ENCODE assay signal across 8 cellular contexts in genomic region chr11:14904745-14905103, GRCh38. TPM values are rescaled to one million over a fixed set of nuclear protein-coding genes. Genes with fewer than 3 reads are reported as not detected.
A peak's percentile ranks its signal among the peaks of the same experiment; 100 is the strongest.
DNase-seq lines count a peak whose midpoint lies in the region; ATAC-seq and TF ChIP-seq lines count a peak whose summit lies in the region.

No MANE protein-coding gene starts in this region.

- H3K4me1 ChIP-seq in HUES64 (ENCODE audit: insufficient read depth, low read length): no peaks in the 10 kb centered on the region
- H3K4me1 ChIP-seq in duodenal mucosa (ENCODE audit: control insufficient read depth in 1 of 2, insufficient read depth in 2 of 2, low read length in 2 of 2): peaks cover 4 to 13% of the 10 kb centered on the region in 2 donors
- H3K4me1 ChIP-seq in lower lobe of right lung: peaks cover 11% of the 10 kb centered on the region

- H3K4me3 ChIP-seq in HUES64 (ENCODE audit: low read length) (peak overlapping the region; percentile 59), duodenal mucosa (ENCODE audit: low read depth in 1 of 2, low read length in 2 of 2) (peak overlapping the region; percentile 76 to 81), lower lobe of right lung (peak overlapping the region; percentile 66)

- H3K27me3 ChIP-seq in HUES64 (ENCODE audit: insufficient read depth, low read length): no peaks in the 10 kb centered on the region
- H3K27me3 ChIP-seq in duodenal mucosa (ENCODE audit: control insufficient read depth in 1 of 2, insufficient read depth in 2 of 2, low read length in 2 of 2): no peaks in the 10 kb centered on the region
- no peaks in the 10 kb centered on the region for H3K27me3 ChIP-seq in lower lobe of right lung (ENCODE audit: low read depth)

- H3K9me3 ChIP-seq in HUES64 (ENCODE audit: insufficient read depth, low read depth, low read length) (no peaks in the 10 kb centered on the region), duodenal mucosa (ENCODE audit: control insufficient read depth in 1 of 2, low read length in 2 of 2) (no peaks in the 10 kb centered on the region), lower lobe of right lung (no peaks in the 10 kb centered on the region)

- H3K36me3 ChIP-seq in HUES64 (ENCODE audit: insufficient read depth, low read length) (no peaks in the 10 kb centered on the region), duodenal mucosa (ENCODE audit: control insufficient read depth in 1 of 2, insufficient read depth in 2 of 2, low read length in 2 of 2) (no peaks in the 10 kb centered on the region), lower lobe of right lung (no peaks in the 10 kb centered on the region)

- DNase-seq in AG09319 (ENCODE audit: extremely low read depth, low read depth): no peak
- DNase-seq in activated CD4-positive, alpha-beta T cell treated with anti-CD3 and anti-CD28 coated beads, Interleukin-2, amount 50 U/mL, for 4 hours: peak; percentile 75 to 78
- DNase-seq in lower lobe of right lung: peak; percentile 90
- peak; percentile 67 to 79 (median 73) for DNase-seq in stimulated activated CD4-positive, alpha-beta T cell treated with anti-CD3 and anti-CD28 coated beads, TNF-alpha, amount 100 ng/mL, for 24 hours (ENCODE audit: low read depth in 3 of 3)
- DNase-seq in A172 (ENCODE audit: low spot score): no peak

- intact Hi-C loops in lower lobe of right lung (cut with DNase I): loop anchor here (10.0 kb wide), 2 partner anchors 110 to 370 kb away; no protein-coding TSS in a partner anchor

- 95% methylated on average over 26 of the region's 26 CpGs for WGBS in HUES64

- peak overlapping the region; percentile 10 for H3K9ac ChIP-seq in HUES64 (ENCODE audit: low read depth, low read length)
- H3K9ac ChIP-seq in duodenal mucosa (ENCODE audit: low read depth in 1 of 2, low read length in 2 of 2): peak overlapping the region in 1 of 2 donors; percentile 66

- no peak overlapping the region for H3K27ac ChIP-seq in HUES64 (ENCODE audit: low read depth, low read length)
- H3K27ac ChIP-seq in duodenal mucosa (ENCODE audit: low read depth, low read length): no peak overlapping the region
- peak overlapping the region; percentile 57 for H3K27ac ChIP-seq in lower lobe of right lung

- TF ChIP-seq CTCF in AG09319 (IDR thresholded peaks at IDR 0.05; ENCODE audit: low read depth, low read length) (peak; percentile 83), lower lobe of right lung (IDR thresholded peaks at IDR 0.05) (peak; percentile 91)

- ATAC-seq in GM19397 (IDR thresholded peaks at IDR 0.05; ENCODE audit: unreplicated experiment): peak; percentile 50
- ATAC-seq in lower lobe of right lung: peak; percentile 88 to 89

RNA-seq across cellular contexts. Expression of gene CYP2R1, which starts 12.7 kb away (rescaled TPM):
- polyA plus RNA-seq in HUES64 (2013, experiment 1 of 2): 9.3 TPM
- polyA plus RNA-seq in HUES64 (2013, experiment 2 of 2): 12.2 TPM
- 12.3 TPM for total RNA-seq in lower lobe of right lung
- 0.07 TPM in 1 of 2 replicates, not detected in the other for total RNA-seq in A172 (2014; rRNA removed; shearing (Covaris generic))

Comparison
In these comparisons a context has a peak if more than half of its experiments do, and no peak if none do; other contexts are left out.
1. DNase-seq: peak in activated CD4-positive, alpha-beta T cell treated with anti-CD3 and anti-CD28 coated beads, Interleukin-2, amount 50 U/mL, for 4 hours (2 of 2), lower lobe of right lung (single experiment) and stimulated activated CD4-positive, alpha-beta T cell treated with anti-CD3 and anti-CD28 coated beads, TNF-alpha, amount 100 ng/mL, for 24 hours (3 of 3); none in AG09319 (single experiment) and A172 (single experiment).
2. RNA of gene CYP2R1, which starts 12.7 kb away (total RNA-seq): 12.3 TPM in lower lobe of right lung (single experiment); 0.07 TPM in A172; every median in the first group is over 10 times any median in the second.
3. Peak in every context shown above with its lines, with median percentiles within 50 percentile points of each other: H3K4me3 ChIP-seq.